ENCODE assay signal across 21 cellular contexts in genomic region chr3:120393761-120394160, GRCh38.
"Had no signal": no experiment of that assay in that cellular context is flagged by ENCODE, and none has a peak within 500 bp of the region (broad histone marks: within the 10 kb centered on the region; RNA-seq: fewer than 3 reads in every experiment).

No MANE protein-coding gene starts in this region.

- H3K4me1 ChIP-seq: gastroesophageal sphincter, left lung, lower lobe of right lung, neural progenitor cell, psoas muscle, right lobe of liver, spleen, testis had no signal

- H3K9me3 ChIP-seq: gastroesophageal sphincter, left lung, lower lobe of right lung, psoas muscle, right lobe of liver, spleen, testis, tibial nerve had no signal

- H3K4me2 ChIP-seq: neural progenitor cell had no signal

- H3K27ac ChIP-seq: gastroesophageal sphincter, left lung, lower lobe of right lung, neural progenitor cell, psoas muscle, right lobe of liver, spleen, testis, tibial nerve had no signal

- ATAC-seq: natural killer cell treated with Interleukin-12 subunit alpha and Interleukin-12 subunit beta and Interleukin-15 and Interleukin-18, amount 100 ng/mL, for 72 hours; psoas muscle; right lobe of liver; stimulated activated memory B cell treated with anti-CD40 and anti-IgM and Interleukin-4, amounts not matched to agents 10 μg/mL and 1 μg/mL and 100 μg/mL, for 72 hours; stimulated activated naive CD8-positive, alpha-beta T cell treated with anti-CD3 and anti-CD28 coated beads, Interleukin-15, amount 100 ng/mL, for 72 hours had no signal

- H2AFZ ChIP-seq: neural progenitor cell had no signal

- DNase-seq: cerebellar nuclear complex; dermis blood vessel endothelial cell; endodermal cell; glutamatergic neuron; immature natural killer cell; left lung; lower lobe of right lung; psoas muscle; retina; right lobe of liver; spleen; stimulated activated CD4-positive, alpha-beta T cell treated with anti-CD3 and anti-CD28 coated beads, Interleukin-15, amount 100 ng/mL, for 24 hours; stimulated activated CD4-positive, alpha-beta T cell treated with anti-CD3 and anti-CD28 coated beads, Interleukin-1b, Interleukin-23, amount 100 ng/mL, for 48 hours; stimulated activated CD4-positive, alpha-beta T cell treated with anti-CD3 and anti-CD28 coated beads, Interleukin-4, amount 100 ng/mL, for 24 hours; stimulated activated naive CD8-positive, alpha-beta T cell treated with anti-CD3 and anti-CD28 coated beads, Interleukin-15, amount 100 ng/mL, for 72 hours; testis had no signal

- H3K4me3 ChIP-seq: gastroesophageal sphincter, left lung, lower lobe of right lung, neural progenitor cell, psoas muscle, right lobe of liver, spleen, testis, tibial nerve had no signal

- H3K27me3 ChIP-seq: gastroesophageal sphincter, left lung, neural progenitor cell, right lobe of liver, spleen, testis, tibial nerve had no signal

- H3K9ac ChIP-seq: neural progenitor cell had no signal

- H3K36me3 ChIP-seq: right lobe of liver had no signal
